18 cellular contexts compared by ENCODE assay signal in genomic region chr11:35583843-35584242, GRCh38. TPM values are rescaled to one million over a fixed set of nuclear protein-coding genes. Genes with fewer than 3 reads are reported as not detected.
"Had no signal": no experiment of that assay in that cellular context is flagged by ENCODE, and none has a peak within 500 bp of the region (broad histone marks: within the 10 kb centered on the region; RNA-seq: fewer than 3 reads in every experiment).

No MANE protein-coding gene starts in this region.

- ATAC-seq: activated CD8-positive, alpha-beta memory T cell treated with anti-CD3 and anti-CD28 coated beads, Interleukin-2, amount 10 ng/mL, durations not matched to agents 7 days and 5 days; left lung; natural killer cell treated with Interleukin-12 subunit alpha and Interleukin-12 subunit beta and Interleukin-15 and Interleukin-18, amount 100 ng/mL, for 72 hours had no signal

- H3K27ac ChIP-seq: ascending aorta, cardiac muscle cell, esophagus muscularis mucosa, left lung, stomach, testis, VCaP had no signal

- H3K27me3 ChIP-seq: ascending aorta, esophagus muscularis mucosa, testis had no signal

- H3K4me3 ChIP-seq: ascending aorta, cardiac muscle cell, esophagus muscularis mucosa, left lung, stomach, testis had no signal

- DNase-seq: activated CD4-positive, alpha-beta T cell treated with anti-CD3 and anti-CD28 coated beads, Interleukin-2, amount 50 U/mL, for 48 hours; activated CD8-positive, alpha-beta memory T cell treated with anti-CD3 and anti-CD28 coated beads, Interleukin-2, amount 10 ng/mL, durations not matched to agents 7 days and 5 days; activated naive CD4-positive, alpha-beta T cell treated with anti-CD3 and anti-CD28 coated beads, Interleukin-2, amount 10 ng/mL, durations not matched to agents 7 days and 5 days; activated T-cell treated with anti-CD3 and anti-CD28 coated beads, Interleukin-2, amount 50 U/mL, for 1 hour; hippocampal formation; kidney; left lung; small intestine; stomach; testis had no signal

- FAIRE-seq: colon, kidney, small intestine had no signal

- H3K9me3 ChIP-seq: ascending aorta, esophagus muscularis mucosa, left lung, stomach, testis had no signal

- H3K36me3 ChIP-seq: ascending aorta, cardiac muscle cell, esophagus muscularis mucosa, left lung, stomach had no signal

- H3K4me1 ChIP-seq: esophagus muscularis mucosa, stomach had no signal

RNA-seq across cellular contexts. Expression of gene PAMR1, which starts 58.4 kb away (rescaled TPM):
- total RNA-seq: activated CD8-positive, alpha-beta memory T cell treated with anti-CD3 and anti-CD28 coated beads, Interleukin-2, amount 10 ng/mL, durations not matched to agents 7 days and 5 days; activated T-helper 2 cell treated with anti-CD3 and anti-CD28 coated beads, Interferon-gamma antibody, Interleukin-2, Interleukin-4, amounts not matched to agents 10 μg/mL and 5 μg/mL and 100 μg/mL, durations not matched to agents 14 hours and 24 hours and 36 hours; natural killer cell treated with Interleukin-12 subunit alpha and Interleukin-12 subunit beta and Interleukin-15 and Interleukin-18, amount 100 ng/mL, for 72 hours; T-helper 1 cell treated with Interleukin-12 subunit alpha and Interleukin-12 subunit beta and Interleukin-4 antibody, amounts not matched to agents 30 ng/mL and 1 ng/mL, for 36 hours had no signal
